Comparison of ENCODE assay signal across 8 cellular contexts in genomic region chr3:53045784-53046170, GRCh38. TPM values are rescaled to one million over a fixed set of nuclear protein-coding genes. Genes with fewer than 3 reads are reported as not detected.
DNase-seq lines count a peak whose midpoint lies in the region; ATAC-seq and TF ChIP-seq lines count a peak whose summit lies in the region.

Gene SFMBT1 (minus strand): TSS chr3:53046073. CDS start chr3:52969128, 76,945 bp downstream.

- H3K9me3 ChIP-seq in ectodermal cell (ENCODE audit: control insufficient read depth, low read length) (no peaks in the 10 kb centered on the region), lung (ENCODE audit: control insufficient read depth in 2 of 2, insufficient read depth in 1 of 2, low read length in 1 of 2) (no peaks in the 10 kb centered on the region)

- peak within 1 kb of the TSS; percentile 73 for H3K4me3 ChIP-seq in ectodermal cell (ENCODE audit: insufficient read depth, low read depth, low read length)
- peak within 1 kb of the TSS; percentile 76 for H3K4me3 ChIP-seq in lung

- DNase-seq in DMS53 (lab: John Stamatoyannopoulos, UW): peak; percentile 71
- DNase-seq in DMS53 treated with DMSO at 0.1 percent for 48 hours (lab: John Stamatoyannopoulos, UW; ENCODE audit: unreplicated experiment): no peak
- DNase-seq in NCI-H1092 treated with DMSO at 0.1 percent for 48 hours (lab: John Stamatoyannopoulos, UW): peak; percentile 21
- peak; percentile 71 to 76 for DNase-seq in activated CD4-positive, alpha-beta T cell treated with anti-CD3 and anti-CD28 coated beads, Interleukin-2, amount 50 U/mL, for 4 hours
- DNase-seq in lung (ENCODE audit: low spot score): peak; percentile 56
- DNase-seq in stimulated activated CD4-positive, alpha-beta T cell treated with anti-CD3 and anti-CD28 coated beads, TNF-alpha, amount 100 ng/mL, for 4 hours (ENCODE audit: low read depth in 3 of 3): peak; percentile 70 to 73 (median 72)

- H3K4me1 ChIP-seq in ectodermal cell (ENCODE audit: control insufficient read depth, insufficient read depth, low read length) (peaks cover 6% of the 10 kb centered on the region), lung (ENCODE audit: control insufficient read depth in 2 of 2, insufficient read depth in 2 of 2, low read length in 2 of 2) (peaks cover 4 to 8% of the 10 kb centered on the region in 2 donors)

- H3K36me3 ChIP-seq in ectodermal cell (ENCODE audit: control insufficient read depth, insufficient read depth, low read length): no peaks in the 10 kb centered on the region
- H3K36me3 ChIP-seq in lung (ENCODE audit: control insufficient read depth in 2 of 2, insufficient read depth in 2 of 2, low read length in 2 of 2): no peaks in the 10 kb centered on the region

- ATAC-seq in HG02571 (IDR thresholded peaks at IDR 0.05; ENCODE audit: unreplicated experiment) (peak; percentile 45), lung (ENCODE audit: insufficient read depth, low FRiP score) (peak; percentile 77)

- no peak for TF ChIP-seq CTCF in lung (IDR thresholded peaks at IDR 0.05; ENCODE audit: control extremely low read depth, extremely low read depth)

- peaks cover 54% of the 10 kb centered on the region for H3K27me3 ChIP-seq in ectodermal cell (ENCODE audit: control insufficient read depth, insufficient read depth, low read length, poor library complexity, severe bottlenecking)
- H3K27me3 ChIP-seq in lung (ENCODE audit: control insufficient read depth, insufficient read depth): no peaks in the 10 kb centered on the region

- H3K27ac ChIP-seq in ectodermal cell (ENCODE audit: insufficient read depth, low read depth, low read length, poor library complexity, severe bottlenecking) (peak within 1 kb of the TSS; percentile 63), lung (ENCODE audit: low read depth in 1 of 2, low read length in 1 of 2) (peak within 1 kb of the TSS; percentile 91 to 98)

- whole genome bisulfite sequencing in ectodermal cell, 2 experiments: 0% methylated on average over 58 of the region's 58 CpGs
- 0 to 1% methylated on average over 37 to 58 of the region's 58 CpGs for WGBS in lung, 2 donors

RNA-seq across cellular contexts. Expression of gene SFMBT1, which starts in this region (rescaled TPM):
- 15.4 TPM for polyA plus RNA-seq in ectodermal cell (2013, experiment 1 of 4)
- polyA plus RNA-seq in ectodermal cell (2013, experiment 2 of 4): 14.5 TPM
- 9.4 TPM for polyA plus RNA-seq in ectodermal cell (2013, experiment 3 of 4)
- 11.0 TPM for polyA plus RNA-seq in ectodermal cell (2013, experiment 4 of 4)
- 10 to 100 TPM; 15.5 to 19.2 TPM for total RNA-seq in lung
- 1 to 10 TPM; 3.4 to 4.0 TPM for polyA plus RNA-seq in lung
